Comparison of ENCODE assay signal across 8 cellular contexts in the genomic region with DNA sequence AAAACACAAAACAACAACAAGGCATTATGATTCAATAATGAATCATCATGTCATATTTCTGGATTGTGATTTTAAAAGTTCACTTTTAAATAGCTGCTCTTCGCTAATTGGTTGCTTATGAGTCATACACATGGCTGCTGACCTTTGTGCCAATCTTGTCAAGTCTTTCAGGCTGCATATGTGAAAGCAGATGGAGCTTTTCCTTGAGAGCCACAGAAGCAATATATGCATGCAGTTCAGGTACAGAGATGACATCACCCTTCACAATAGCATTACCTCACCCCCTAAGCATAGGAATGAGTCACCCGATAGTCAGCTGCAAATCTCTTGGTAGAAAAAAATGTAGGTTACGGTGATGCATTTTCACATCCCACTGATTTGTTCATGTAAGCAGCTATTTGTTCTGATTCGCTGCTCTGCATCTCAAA.
DNase-seq lines count a peak whose midpoint lies in the region; ATAC-seq lines count a peak whose summit lies in the region.

No MANE protein-coding gene starts in this region.

- peak; percentile 99 for ATAC-seq in HG02610 (IDR thresholded peaks at IDR 0.05; ENCODE audit: unreplicated experiment)
- ATAC-seq in central memory CD8-positive, alpha-beta T cell (replicated peaks; ENCODE audit: extremely low read depth, poor library complexity, severe bottlenecking), result peak; percentile 98

- peaks cover 6% of the 10 kb centered on the region for H3K36me3 Mint-ChIP-seq in central memory CD8-positive, alpha-beta T cell (ENCODE audit: insufficient read depth)

- peaks cover 39% of the 10 kb centered on the region for H3K4me1 Mint-ChIP-seq in central memory CD8-positive, alpha-beta T cell

- peak overlapping the region; percentile 62 for H3K27ac Mint-ChIP-seq in central memory CD8-positive, alpha-beta T cell (ENCODE audit: low read depth)

- H3K4me3 Mint-ChIP-seq in central memory CD8-positive, alpha-beta T cell, result no peak overlapping the region

- DNase-seq in activated CD8-positive, alpha-beta memory T cell treated with anti-CD3 and anti-CD28 coated beads for 24 hours, result peak; percentile 60
- no peak for DNase-seq in activated CD8-positive, alpha-beta memory T cell treated with anti-CD3 and anti-CD28 coated beads, Interleukin-2, amount 50 U/mL, for 48 hours
- DNase-seq in NAMALWA (ENCODE audit: low spot score) (peak; percentile 99), T-helper 9 cell (peak; percentile 1), kidney tubule cell (ENCODE audit: low spot score) (peak; percentile 100)
- DNase-seq in central memory CD8-positive, alpha-beta T cell (ENCODE audit: low spot score in 2 of 2), result peak in 1 of 2 donors; percentile 34
- peak; percentile 7 for DNase-seq in stimulated activated CD8-positive, alpha-beta memory T cell treated with anti-CD3 and anti-CD28 coated beads, Interleukin-12 subunit alpha, Interleukin-12 subunit beta, amount 100 ng/mL, for 4 hours (ENCODE audit: low read depth)

- no peaks in the 10 kb centered on the region for H3K9me3 Mint-ChIP-seq in central memory CD8-positive, alpha-beta T cell

- H3K27me3 Mint-ChIP-seq in central memory CD8-positive, alpha-beta T cell, result no peaks in the 10 kb centered on the region
